In genomic region chr10:61902448-61903183, GRCh38 we compare ENCODE assay signal across 8 cellular contexts. TPM values are rescaled to one million over a fixed set of nuclear protein-coding genes. Genes with fewer than 3 reads are reported as not detected.
DNase-seq lines count a peak whose midpoint lies in the region; ATAC-seq and TF ChIP-seq lines count a peak whose summit lies in the region.

No MANE protein-coding gene starts in this region.

- H3K27ac ChIP-seq in BLaER1: peak overlapping the region; percentile 99
- H3K27ac ChIP-seq in coronary artery: peak overlapping the region; percentile 97 to 98

- H3K4me1 Mint-ChIP-seq in activated CD4-positive, alpha-beta T cell treated with anti-CD3 and anti-CD28 coated beads for 36 hours: peaks cover 45% of the 10 kb centered on the region

- intact Hi-C loops in activated CD4-positive, alpha-beta T cell treated with anti-CD3 and anti-CD28 coated beads for 36 hours (cut with DNase I, micrococcal nuclease): loop anchor here (1.0 to 5.0 kb wide), 13 partner anchors 41 to 1995 kb away; partner anchors contain the start of genes EGR2 (in 2 of the 2), CCDC6 (in 1 of the 2) and NRBF2 (in 1 of the 2)

- ATAC-seq in GM19468 (IDR thresholded peaks at IDR 0.05; ENCODE audit: extremely low read depth, unreplicated experiment) (peak; percentile 0), HG03520 (IDR thresholded peaks at IDR 0.05; ENCODE audit: unreplicated experiment) (no peak)
- ATAC-seq in activated CD4-positive, alpha-beta T cell treated with anti-CD3 and anti-CD28 coated beads for 36 hours: peak; percentile 11

- H3K27me3 ChIP-seq in BLaER1: no peaks in the 10 kb centered on the region

- peak overlapping the region; percentile 89 for H3K4me2 ChIP-seq in BLaER1

- POLR2A ChIA-PET in activated CD4-positive, alpha-beta T cell treated with anti-CD3 and anti-CD28 coated beads for 36 hours (lab: Charles Lee): interaction anchor here (0.5 to 6.5 kb wide), 15 partner anchors 14 to 1332 kb away, joined by 3 to 74 read pairs (median 7); no protein-coding TSS in a partner anchor

- H3K4me3 ChIP-seq in BLaER1 (peak overlapping the region; percentile 79), coronary artery (peak overlapping the region; percentile 97)

- no peaks in the 10 kb centered on the region for H3K27me3 Mint-ChIP-seq in activated CD4-positive, alpha-beta T cell treated with anti-CD3 and anti-CD28 coated beads for 36 hours

- CTCF ChIA-PET in activated CD4-positive, alpha-beta T cell treated with anti-CD3 and anti-CD28 coated beads for 36 hours (lab: Charles Lee): interaction anchor here (0.7 to 4.4 kb wide), 17 partner anchors 20 to 256 kb away, joined by 3 to 26 read pairs (median 4); no protein-coding TSS in a partner anchor

- H3K4me3 Mint-ChIP-seq in activated CD4-positive, alpha-beta T cell treated with anti-CD3 and anti-CD28 coated beads for 36 hours: peak overlapping the region; percentile 94

- H3K36me3 ChIP-seq in BLaER1: peaks cover 14% of the 10 kb centered on the region; the same call in 1 of the 2 replicates

- H4K20me1 ChIP-seq in BLaER1: peaks cover 37% of the 10 kb centered on the region

- H3K4me1 ChIP-seq in BLaER1: peaks cover 43% of the 10 kb centered on the region

- H3K36me3 Mint-ChIP-seq in activated CD4-positive, alpha-beta T cell treated with anti-CD3 and anti-CD28 coated beads for 36 hours (ENCODE audit: low read depth): peaks cover 32% of the 10 kb centered on the region

- TF ChIP-seq CTCF in coronary artery (IDR thresholded peaks at IDR 0.05): no peak

- H3K9ac ChIP-seq in BLaER1: peak overlapping the region; percentile 99

- peak overlapping the region; percentile 100 for H3K27ac Mint-ChIP-seq in activated CD4-positive, alpha-beta T cell treated with anti-CD3 and anti-CD28 coated beads for 36 hours

- no peaks in the 10 kb centered on the region for H3K9me3 Mint-ChIP-seq in activated CD4-positive, alpha-beta T cell treated with anti-CD3 and anti-CD28 coated beads for 36 hours (ENCODE audit: low read depth)

- no peaks in the 10 kb centered on the region for H3K9me3 ChIP-seq in BLaER1

- peak; percentile 54 for DNase-seq in NCI-H1048 (lab: John Stamatoyannopoulos, UW)
- DNase-seq in activated CD4-positive, alpha-beta T cell treated with anti-CD3 and anti-CD28 coated beads for 36 hours: peak; percentile 81
- DNase-seq in coronary artery (ENCODE audit: low spot score): no peak
- peak; percentile 86 for DNase-seq in left kidney (ENCODE audit: low read depth, low spot score)
- DNase-seq in stimulated activated CD4-positive, alpha-beta T cell treated with anti-CD3 and anti-CD28 coated beads, Interleukin-4, amount 100 ng/mL, for 1 hour: peak; percentile 74

RNA-seq across cellular contexts. Expression of gene ARID5B, which starts 1.1 kb away (rescaled TPM):
- total RNA-seq in activated CD4-positive, alpha-beta T cell treated with anti-CD3 and anti-CD28 coated beads for 36 hours: 100 to 1,000 TPM in 1 of 2 experiments, 10 to 100 TPM in 1; 73.8 to 106 TPM
